1 cellular context compared by ENCODE assay signal in the genomic region with DNA sequence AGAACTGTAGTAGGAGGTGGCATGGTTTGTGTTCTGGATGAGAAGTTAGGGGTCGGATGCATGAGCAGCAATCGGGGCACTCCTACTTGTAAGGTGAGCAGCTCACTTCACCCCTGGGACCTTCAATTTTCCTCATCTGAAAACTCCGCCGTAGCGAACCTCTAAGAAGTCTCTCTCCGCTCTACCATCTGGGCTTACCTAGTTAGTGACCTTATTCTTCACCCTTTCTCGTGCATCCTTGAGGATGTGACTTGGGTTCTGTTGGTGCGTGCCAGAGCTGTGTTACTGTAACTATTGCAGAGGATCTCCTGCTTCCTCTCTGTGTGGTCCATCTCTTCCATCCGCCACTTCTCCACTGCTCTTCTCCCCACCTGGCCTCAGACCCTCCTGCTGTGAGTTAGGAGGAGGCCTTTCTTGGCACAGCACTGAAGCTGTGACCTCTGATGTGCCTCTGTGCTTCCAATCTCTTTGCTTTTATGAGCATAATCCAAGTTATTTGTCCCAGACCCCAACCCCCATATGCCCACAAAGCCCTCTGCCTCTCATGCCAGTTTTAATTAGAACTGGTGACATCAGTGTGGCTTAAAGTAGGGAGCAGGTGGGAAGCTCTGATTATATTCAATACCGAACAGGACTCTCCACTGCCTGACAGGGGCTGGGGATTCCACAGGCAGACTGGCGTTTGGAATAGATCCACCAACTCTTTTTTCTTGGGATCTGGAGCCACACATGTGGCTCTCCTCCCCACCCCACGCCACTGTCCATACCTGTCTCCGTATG.
TF ChIP-seq lines count a peak whose summit lies in the region.

No MANE protein-coding gene starts in this region.

TF ChIP-seq in H1, 55 proteins besides CTCF, POLR2A, EP300 and RAD21:
- TF ChIP-seq, protein P1, sequence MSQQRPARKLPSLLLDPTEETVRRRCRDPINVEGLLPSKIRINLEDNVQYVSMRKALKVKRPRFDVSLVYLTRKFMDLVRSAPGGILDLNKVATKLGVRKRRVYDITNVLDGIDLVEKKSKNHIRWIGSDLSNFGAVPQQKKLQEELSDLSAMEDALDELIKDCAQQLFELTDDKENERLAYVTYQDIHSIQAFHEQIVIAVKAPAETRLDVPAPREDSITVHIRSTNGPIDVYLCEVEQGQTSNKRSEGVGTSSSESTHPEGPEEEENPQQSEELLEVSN (IDR thresholded peaks at IDR 0.05) = no peak
- TF ChIP-seq CREB1 (IDR thresholded peaks at IDR 0.05) (no peak), SAP30 (IDR thresholded peaks at IDR 0.05; ENCODE audit: insufficient read depth, insufficient replicate concordance, low read length) (no peak), MAFK (IDR thresholded peaks at IDR 0.05; ENCODE audit: low read depth, low read length) (no peak), ATF2 (IDR thresholded peaks at IDR 0.05; ENCODE audit: low read length) (no peak), CBX5 (IDR thresholded peaks at IDR 0.05; ENCODE audit: low read depth, low read length) (no peak), BRCA1 (IDR thresholded peaks at IDR 0.05; ENCODE audit: low read depth, low read length) (no peak), CHD2 (IDR thresholded peaks at IDR 0.05; ENCODE audit: low read length) (no peak), POU5F1 (IDR thresholded peaks at IDR 0.05; ENCODE audit: low read depth, low read length) (no peak)
- TF ChIP-seq, protein P2, sequence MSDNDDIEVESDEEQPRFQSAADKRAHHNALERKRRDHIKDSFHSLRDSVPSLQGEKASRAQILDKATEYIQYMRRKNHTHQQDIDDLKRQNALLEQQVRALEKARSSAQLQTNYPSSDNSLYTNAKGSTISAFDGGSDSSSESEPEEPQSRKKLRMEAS (IDR thresholded peaks at IDR 0.05) = no peak
